8 cellular contexts compared by ENCODE assay signal in genomic region chr17:63446218-63446980, GRCh38. TPM values are rescaled to one million over a fixed set of nuclear protein-coding genes. Genes with fewer than 3 reads are reported as not detected.
DNase-seq lines count a peak whose midpoint lies in the region; ATAC-seq and TF ChIP-seq lines count a peak whose summit lies in the region.

Gene CYB561, minus strand, starts transcription at chr17:63446306. Its CDS starts 8,759 bp downstream, at chr17:63437547.

- peaks cover 25% of the 10 kb centered on the region for H3K27me3 Mint-ChIP-seq in CD4-positive, CD25-positive, alpha-beta regulatory T cell
- peaks cover 14% of the 10 kb centered on the region for H3K27me3 Mint-ChIP-seq in neural progenitor cell (ENCODE audit: insufficient read depth, low read depth)

- CTCF ChIA-PET in PC-9 (lab: Charles Lee): interaction anchor here (1.3 kb wide), 1 partner anchor 32 kb away, joined by 6 read pairs; no protein-coding TSS in a partner anchor

- H4K20me1 ChIP-seq in PC-9 (ENCODE audit: insufficient read depth) (peaks cover 11% of the 10 kb centered on the region; the same call in 1 of the 2 replicates), neural progenitor cell (ENCODE audit: low read depth) (peaks cover 5% of the 10 kb centered on the region)

- H3K4me1 Mint-ChIP-seq in CD4-positive, CD25-positive, alpha-beta regulatory T cell: peaks cover 0 to 28% (median 3%) of the 10 kb centered on the region in 4 donors
- H3K4me1 Mint-ChIP-seq in neural progenitor cell: peaks cover 33% of the 10 kb centered on the region

- H2AFZ ChIP-seq in PC-9 (peak within 1 kb of the TSS; percentile 87), neural progenitor cell (replicated peaks) (peak within 1 kb of the TSS; percentile 93)

- H3K27ac Mint-ChIP-seq in CD4-positive, CD25-positive, alpha-beta regulatory T cell: peak within 1 kb of the TSS; percentile 75 to 80 (median 76)
- no peak within 1 kb of the TSS for H3K27ac Mint-ChIP-seq in neural progenitor cell

- POLR2A ChIA-PET in PC-9 (lab: Charles Lee; ENCODE audit: unreplicated experiment): interaction anchor here (0.6 to 1.3 kb wide), 2 partner anchors 11 to 295 kb away, joined by 6 to 7 read pairs; no protein-coding TSS in a partner anchor

- H3K36me3 ChIP-seq in CD4-positive, CD25-positive, alpha-beta regulatory T cell (ENCODE audit: control insufficient read depth, insufficient read depth, low read length): no peaks in the 10 kb centered on the region
- H3K36me3 ChIP-seq in PC-9 (ENCODE audit: low read depth) (no peaks in the 10 kb centered on the region), neural progenitor cell (no peaks in the 10 kb centered on the region)

- no peaks in the 10 kb centered on the region for H3K27me3 ChIP-seq in CD4-positive, CD25-positive, alpha-beta regulatory T cell (ENCODE audit: control insufficient read depth, insufficient read depth, low read length)
- H3K27me3 ChIP-seq in PC-9 (ENCODE audit: insufficient read depth, low read depth) (no peaks in the 10 kb centered on the region), neural progenitor cell (peaks cover 37% of the 10 kb centered on the region)

- H3K27ac ChIP-seq in CD4-positive, CD25-positive, alpha-beta regulatory T cell (ENCODE audit: insufficient read depth, low read length, poor library complexity, severe bottlenecking): peak within 1 kb of the TSS; percentile 47
- H3K27ac ChIP-seq in PC-9 (peak within 1 kb of the TSS; percentile 94), neural progenitor cell (no peak within 1 kb of the TSS)

- H3K4me3 Mint-ChIP-seq in CD4-positive, CD25-positive, alpha-beta regulatory T cell: peak within 1 kb of the TSS; percentile 76 to 80 (median 77)
- H3K4me3 Mint-ChIP-seq in neural progenitor cell: peak within 1 kb of the TSS; percentile 85

- no TSS peak for BruUV-seq in PC-9 (replicated peaks; lab: Mats Ljungman, UMichigan)

- H3K4me3 ChIP-seq in CD4-positive, CD25-positive, alpha-beta regulatory T cell (ENCODE audit: low read depth, low read length): no peak within 1 kb of the TSS
- peak within 1 kb of the TSS; percentile 67 for H3K4me3 ChIP-seq in PC-9
- H3K4me3 ChIP-seq in fibroblast of the aortic adventitia (ENCODE audit: low read depth, low read length): peak within 1 kb of the TSS; percentile 64
- H3K4me3 ChIP-seq in neural progenitor cell: peak within 1 kb of the TSS; percentile 49

- H3F3A ChIP-seq in PC-9 (ENCODE audit: insufficient read depth, low read depth) (peaks cover 10% of the 10 kb centered on the region; the same call in 1 of the 2 replicates), neural progenitor cell (ENCODE audit: low read depth) (peaks cover 10% of the 10 kb centered on the region)

- no peaks in the 10 kb centered on the region for H3K9me2 ChIP-seq in PC-9 (ENCODE audit: insufficient read depth)

- H3K36me3 Mint-ChIP-seq in CD4-positive, CD25-positive, alpha-beta regulatory T cell: no peaks in the 10 kb centered on the region
- no peaks in the 10 kb centered on the region for H3K36me3 Mint-ChIP-seq in neural progenitor cell

- no peaks in the 10 kb centered on the region for H3K9me3 ChIP-seq in CD4-positive, CD25-positive, alpha-beta regulatory T cell (ENCODE audit: control insufficient read depth in 2 of 2, low read length in 2 of 2)
- H3K9me3 ChIP-seq in PC-9 (ENCODE audit: insufficient read depth, low read depth): no peaks in the 10 kb centered on the region
- H3K9me3 ChIP-seq in neural progenitor cell (ENCODE audit: low read depth): no peaks in the 10 kb centered on the region

- H3K79me2 ChIP-seq in PC-9 (ENCODE audit: low read depth) (peaks cover 38% of the 10 kb centered on the region), neural progenitor cell (ENCODE audit: low read depth) (no peaks in the 10 kb centered on the region)

- peak; percentile 26 to 58 for ATAC-seq in CD4-positive, CD25-positive, alpha-beta regulatory T cell (ENCODE audit: low read depth in 2 of 2)
- ATAC-seq in GM19328 (IDR thresholded peaks at IDR 0.05; ENCODE audit: unreplicated experiment) (peak; percentile 54), HG03460 (IDR thresholded peaks at IDR 0.05; ENCODE audit: unreplicated experiment) (peak; percentile 62)

- TF ChIP-seq CTCF in PC-9 (conservative IDR thresholded peaks at IDR 0.05) (no peak), fibroblast of the aortic adventitia (IDR thresholded peaks at IDR 0.05; ENCODE audit: insufficient read depth, low read length) (peak; percentile 27), neural progenitor cell (IDR thresholded peaks at IDR 0.05) (no peak), subcutaneous adipose tissue (IDR thresholded peaks at IDR 0.05; ENCODE audit: low read depth) (no peak)

- intact Hi-C loops in PC-9 (cut with micrococcal nuclease; ENCODE audit: unreplicated experiment): loop anchor here (2.0 to 5.0 kb wide), 3 partner anchors 14 to 106 kb away; partner anchors contain the start of gene DCAF7

- H3K4me2 ChIP-seq in PC-9: peak within 1 kb of the TSS; percentile 89
- H3K4me2 ChIP-seq in neural progenitor cell: peak within 1 kb of the TSS; percentile 87

- H3K4me1 ChIP-seq in CD4-positive, CD25-positive, alpha-beta regulatory T cell (ENCODE audit: control insufficient read depth, insufficient read depth, low read length, poor library complexity, severe bottlenecking): peaks cover 16% of the 10 kb centered on the region
- H3K4me1 ChIP-seq in PC-9 (replicated peaks; ENCODE audit: insufficient read depth) (peaks cover 21% of the 10 kb centered on the region), neural progenitor cell (no peaks in the 10 kb centered on the region)

- no peak within 1 kb of the TSS for H3K9ac ChIP-seq in neural progenitor cell

- no peaks in the 10 kb centered on the region for H3K9me3 Mint-ChIP-seq in CD4-positive, CD25-positive, alpha-beta regulatory T cell
- H3K9me3 Mint-ChIP-seq in neural progenitor cell: no peaks in the 10 kb centered on the region

- peak; percentile 51 to 62 (median 56) for DNase-seq in CD4-positive, CD25-positive, alpha-beta regulatory T cell
- DNase-seq in PC-9 (peak; percentile 69 to 93), fibroblast of the aortic adventitia (ENCODE audit: low read depth) (peak; percentile 54), neural progenitor cell (ENCODE audit: low spot score) (peak; percentile 82)
- peak; percentile 68 for DNase-seq in activated T-helper 9 cell treated with anti-CD3 and anti-CD28 coated beads, Interleukin-2, amount 50 U/mL, for 16 hours (ENCODE audit: low read depth)

RNA-seq across cellular contexts. Expression of gene CYB561, which starts in this region (rescaled TPM):
- total RNA-seq in CD4-positive, CD25-positive, alpha-beta regulatory T cell: 6.1 TPM
- 1 to 10 TPM in 1 of 4 donors, under 1 TPM in 3; 0.28 to 2.2 (median 0.82) TPM for polyA plus RNA-seq in CD4-positive, CD25-positive, alpha-beta regulatory T cell
- 61.6 and 71.6 TPM in 2 replicates for total RNA-seq in PC-9 (2021)
- 16.4 and 29.5 TPM in 2 replicates for total RNA-seq in fibroblast of the aortic adventitia (ENCODE audit: low replicate concordance)
- 4.2 and 7.7 TPM in 2 replicates for total RNA-seq in neural progenitor cell (ENCODE audit: low replicate concordance)
- total RNA-seq in subcutaneous adipose tissue: 10 to 100 TPM; 12.7 to 17.9 (median 14.1) TPM
